In the genomic region with DNA sequence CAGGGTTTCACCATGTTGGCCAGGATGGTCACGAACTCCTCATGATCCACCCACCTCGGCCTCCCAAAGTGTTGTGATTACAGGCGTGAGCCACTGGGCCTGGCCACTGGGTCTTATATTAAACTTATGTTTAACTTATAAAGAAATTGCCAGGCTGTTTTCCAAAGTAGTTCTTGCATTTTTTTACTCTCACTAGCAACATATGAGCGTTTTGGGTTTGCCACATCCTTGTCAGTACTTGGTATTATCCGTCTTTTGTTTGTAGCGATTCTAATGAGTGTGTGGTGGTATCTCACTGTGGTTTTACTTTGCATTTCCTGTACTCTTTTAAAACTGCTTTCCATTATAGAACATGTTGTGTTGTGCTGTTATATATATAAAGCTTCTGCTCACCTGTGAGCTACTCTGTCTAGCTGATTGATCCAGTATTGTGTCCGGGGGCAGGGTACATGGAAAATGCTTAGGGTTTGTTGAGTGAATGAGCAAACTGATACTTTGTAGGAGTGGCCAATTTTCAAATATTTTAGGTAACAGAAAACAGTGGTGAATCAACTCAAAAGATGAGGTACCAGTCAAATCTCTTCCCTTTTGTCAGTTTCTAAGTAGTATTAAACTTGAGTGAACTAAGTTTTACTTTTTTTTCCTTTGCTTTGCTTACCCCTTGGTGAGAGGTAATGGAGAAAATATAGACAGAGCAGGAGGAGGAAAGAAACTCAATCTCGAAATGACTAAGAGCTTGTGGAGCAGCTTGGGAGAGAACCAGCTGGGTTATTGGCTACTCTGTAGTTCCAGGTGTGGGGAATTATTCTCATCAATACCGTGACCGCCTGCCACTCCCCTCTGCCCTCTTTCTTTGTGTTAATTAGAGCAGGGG, we compare ENCODE assay signal across 1 cellular context.
A peak's percentile ranks its signal among the peaks of the same experiment; 100 is the strongest.
TF ChIP-seq lines count a peak whose summit lies in the region.

No MANE protein-coding gene starts in this region.

TF ChIP-seq in HepG2, 621 proteins besides CTCF, POLR2A, EP300 and RAD21 (continued from another document):
- TF ChIP-seq, protein P1, sequence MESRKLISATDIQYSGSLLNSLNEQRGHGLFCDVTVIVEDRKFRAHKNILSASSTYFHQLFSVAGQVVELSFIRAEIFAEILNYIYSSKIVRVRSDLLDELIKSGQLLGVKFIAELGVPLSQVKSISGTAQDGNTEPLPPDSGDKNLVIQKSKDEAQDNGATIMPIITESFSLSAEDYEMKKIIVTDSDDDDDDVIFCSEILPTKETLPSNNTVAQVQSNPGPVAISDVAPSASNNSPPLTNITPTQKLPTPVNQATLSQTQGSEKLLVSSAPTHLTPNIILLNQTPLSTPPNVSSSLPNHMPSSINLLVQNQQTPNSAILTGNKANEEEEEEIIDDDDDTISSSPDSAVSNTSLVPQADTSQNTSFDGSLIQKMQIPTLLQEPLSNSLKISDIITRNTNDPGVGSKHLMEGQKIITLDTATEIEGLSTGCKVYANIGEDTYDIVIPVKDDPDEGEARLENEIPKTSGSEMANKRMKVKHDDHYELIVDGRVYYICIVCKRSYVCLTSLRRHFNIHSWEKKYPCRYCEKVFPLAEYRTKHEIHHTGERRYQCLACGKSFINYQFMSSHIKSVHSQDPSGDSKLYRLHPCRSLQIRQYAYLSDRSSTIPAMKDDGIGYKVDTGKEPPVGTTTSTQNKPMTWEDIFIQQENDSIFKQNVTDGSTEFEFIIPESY (CRISPR knock-in tag; IDR thresholded peaks at IDR 0.05), result no peak
- peak; percentile 81 for TF ChIP-seq ZNF3 (CRISPR knock-in tag; IDR thresholded peaks at IDR 0.05)
- TF ChIP-seq, protein P2, sequence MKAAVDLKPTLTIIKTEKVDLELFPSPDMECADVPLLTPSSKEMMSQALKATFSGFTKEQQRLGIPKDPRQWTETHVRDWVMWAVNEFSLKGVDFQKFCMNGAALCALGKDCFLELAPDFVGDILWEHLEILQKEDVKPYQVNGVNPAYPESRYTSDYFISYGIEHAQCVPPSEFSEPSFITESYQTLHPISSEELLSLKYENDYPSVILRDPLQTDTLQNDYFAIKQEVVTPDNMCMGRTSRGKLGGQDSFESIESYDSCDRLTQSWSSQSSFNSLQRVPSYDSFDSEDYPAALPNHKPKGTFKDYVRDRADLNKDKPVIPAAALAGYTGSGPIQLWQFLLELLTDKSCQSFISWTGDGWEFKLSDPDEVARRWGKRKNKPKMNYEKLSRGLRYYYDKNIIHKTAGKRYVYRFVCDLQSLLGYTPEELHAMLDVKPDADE (CRISPR knock-in tag; IDR thresholded peaks at IDR 0.05), result no peak
TF ChIP-seq in HepG2: peak in this region for 1.
